ENCODE assay signal across 13 cellular contexts in the genomic region with DNA sequence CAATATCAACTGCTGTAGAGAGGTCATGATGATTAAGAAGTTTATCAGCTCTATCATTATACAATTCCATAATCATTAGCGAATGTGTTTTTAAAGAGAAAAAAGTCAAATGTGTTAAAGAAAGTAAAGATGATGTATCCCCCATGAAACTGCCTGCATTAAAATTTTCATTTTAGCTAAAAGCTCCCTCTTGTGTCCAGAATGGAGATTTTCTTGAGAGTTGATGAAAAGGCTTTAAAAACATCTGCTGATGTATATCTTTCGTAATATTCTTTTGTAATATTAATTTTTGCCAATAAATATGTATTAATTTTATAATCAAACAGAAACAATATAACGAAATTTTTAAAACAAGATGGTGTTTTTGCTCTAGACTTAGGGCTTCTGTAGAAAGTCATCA. TPM values are rescaled to one million over a fixed set of nuclear protein-coding genes. Genes with fewer than 3 reads are reported as not detected.
A peak's percentile ranks its signal among the peaks of the same experiment; 100 is the strongest.
DNase-seq lines count a peak whose midpoint lies in the region; ATAC-seq, FAIRE-seq and TF ChIP-seq lines count a peak whose summit lies in the region.
"Had no signal": no experiment of that assay in that cellular context is flagged by ENCODE, and none has a peak within 500 bp of the region (broad histone marks: within the 10 kb centered on the region; RNA-seq: fewer than 3 reads in every experiment).

No MANE protein-coding gene starts in this region.

- no peaks in the 10 kb centered on the region for H3K36me3 ChIP-seq in Loucy (ENCODE audit: insufficient read depth, low read length)
- H3K36me3 ChIP-seq in pancreas = no peaks in the 10 kb centered on the region
- H3K36me3 ChIP-seq: breast epithelium, esophagus squamous epithelium, tibial artery had no signal

- no peak overlapping the region for H3K9ac ChIP-seq in Loucy (ENCODE audit: low read depth, low read length, poor library complexity, severe bottlenecking)

- peak; percentile 52 for TF ChIP-seq CTCF in Loucy (conservative IDR thresholded peaks at IDR 0.05; ENCODE audit: low read length)
- TF ChIP-seq CTCF in cardiac fibroblast (IDR thresholded peaks at IDR 0.05; ENCODE audit: low read depth, low read length) = no peak
- TF ChIP-seq CTCF in pancreas (IDR thresholded peaks at IDR 0.05) = no peak

- no peaks in the 10 kb centered on the region for H3F3A ChIP-seq in Loucy (ENCODE audit: low read depth)

- no peak overlapping the region for H3K4me2 ChIP-seq in Loucy (ENCODE audit: low read depth, low read length, poor library complexity, severe bottlenecking)

- no peaks in the 10 kb centered on the region for H4K20me1 ChIP-seq in Loucy (ENCODE audit: insufficient read depth, low read length, poor library complexity, severe bottlenecking)

- peak; percentile 64 for FAIRE-seq in pancreas (lab: Jason Lieb, UNC)

- no peak overlapping the region for H3K4me3 ChIP-seq in Loucy (ENCODE audit: low read length, poor library complexity, severe bottlenecking)
- H3K4me3 ChIP-seq in cardiac fibroblast (replicated peaks in 1 of 2; ENCODE audit: low read depth in 2 of 2, low read length in 2 of 2) = no peak overlapping the region
- no peak overlapping the region for H3K4me3 ChIP-seq in pancreas
- H3K4me3 ChIP-seq: breast epithelium, esophagus squamous epithelium, tibial artery had no signal

- H3K9me2 ChIP-seq in Loucy (replicated peaks; ENCODE audit: low read depth, low read length) = no peaks in the 10 kb centered on the region

- 35 to 39% methylated on average over 3 of the region's 3 CpGs for WGBS in pancreas, 2 donors

- DNase-seq in NCI-H748 (lab: John Stamatoyannopoulos, UW; ENCODE audit: unreplicated experiment) (peak; percentile 22), NCI-H748 treated with DMSO at 0.1 percent for 48 hours (lab: John Stamatoyannopoulos, UW) (no peak), cardiac fibroblast (ENCODE audit: low read depth in 2 of 2) (peak; percentile 4 to 26), pancreas (no peak), DMS79 treated with DMSO at 0.1 percent for 48 hours (lab: John Stamatoyannopoulos, UW) (no peak), NCI-H2081 (lab: John Stamatoyannopoulos, UW) (no peak)
- DNase-seq: activated T-cell treated with anti-CD3 and anti-CD28 coated beads for 4 hours, esophagus squamous epithelium, posterior cingulate gyrus, tibial artery had no signal

- no peaks in the 10 kb centered on the region for H3K27me3 ChIP-seq in Loucy (ENCODE audit: insufficient read depth, low read length, poor library complexity, severe bottlenecking)
- H3K27me3 ChIP-seq in pancreas = peaks cover 0 to 4% (median 0%) of the 10 kb centered on the region in 4 donors
- H3K27me3 ChIP-seq: tibial artery had no signal

- H3K4me1 ChIP-seq in Loucy (ENCODE audit: insufficient read depth, low read length, poor library complexity, severe bottlenecking) (peaks cover 10% of the 10 kb centered on the region), pancreas (no peaks in the 10 kb centered on the region)
- H3K4me1 ChIP-seq: breast epithelium, esophagus squamous epithelium, tibial artery had no signal

- no peak overlapping the region for H3K27ac ChIP-seq in pancreas
- H3K27ac ChIP-seq: breast epithelium, esophagus squamous epithelium, tibial artery had no signal

- intact Hi-C loops in pancreas (cut with DNase I) = no loop called here

- ATAC-seq in pancreas = no peak
- no peak for ATAC-seq in GM21390 (IDR thresholded peaks at IDR 0.05; ENCODE audit: unreplicated experiment)

- H2AFZ ChIP-seq in Loucy (ENCODE audit: low read length) = no peak overlapping the region

- no peaks in the 10 kb centered on the region for H3K9me3 ChIP-seq in Loucy (ENCODE audit: insufficient read depth, low read depth, low read length)
- H3K9me3 ChIP-seq in pancreas = no peaks in the 10 kb centered on the region
- H3K9me3 ChIP-seq: breast epithelium, esophagus squamous epithelium had no signal

- H3K79me2 ChIP-seq in Loucy (ENCODE audit: insufficient read depth, low read length) = no peaks in the 10 kb centered on the region

RNA-seq across cellular contexts. Expression of a gene that starts 52.1 kb away (rescaled TPM):
- total RNA-seq in pancreas = under 1 TPM in 2 of 6 donors, not detected in 4; 0.12 to 0.16 TPM
- polyA plus RNA-seq in pancreas = under 1 TPM in 1 of 2 donors, not detected in 1; 0.16 TPM

Comparison
In these comparisons a context has a peak if more than half of its experiments do, and no peak if none do; other contexts are left out.
1. DNase-seq: peak in NCI-H748 (single experiment) and cardiac fibroblast (2 of 2); none in NCI-H748 treated with DMSO at 0.1 percent for 48 hours (single experiment), pancreas (0 of 6), DMS79 treated with DMSO at 0.1 percent for 48 hours (single experiment) and NCI-H2081 (0 of 2).